In the genomic region with DNA sequence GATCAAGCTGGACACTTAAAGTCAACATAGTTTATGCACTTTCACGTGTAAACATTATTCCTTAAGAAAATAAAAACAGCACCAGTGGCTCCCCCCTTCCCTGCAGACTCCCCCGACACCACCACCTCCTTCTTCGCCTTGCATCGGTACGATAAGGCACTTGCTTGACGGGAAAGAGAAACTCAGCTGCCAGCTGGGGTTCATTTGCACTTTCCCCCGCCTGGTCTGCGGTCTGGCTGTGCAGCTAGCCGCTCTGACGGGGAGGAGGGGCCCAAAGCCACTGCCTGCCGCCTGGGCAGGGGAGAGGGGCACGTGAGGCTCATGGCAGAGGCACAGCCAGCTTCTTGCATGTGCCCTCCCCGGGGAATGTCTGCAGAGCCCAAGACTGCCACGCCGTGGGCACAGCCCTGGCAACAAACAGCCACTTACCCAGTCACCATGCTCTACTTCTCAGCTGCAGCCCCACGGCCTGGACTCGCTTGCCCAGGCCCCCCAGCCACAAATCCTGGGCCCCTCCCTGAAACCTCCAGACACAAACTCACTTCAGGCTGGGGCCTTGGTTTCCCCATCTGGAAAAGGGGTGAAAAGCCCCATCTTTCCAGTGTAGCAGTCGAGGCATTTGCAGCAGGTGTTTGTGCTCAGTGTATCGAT, we compare ENCODE assay signal across 1 cellular context.
A peak's percentile ranks its signal among the peaks of the same experiment; 100 is the strongest.
TF ChIP-seq lines count a peak whose summit lies in the region.

No MANE protein-coding gene starts in this region.

TF ChIP-seq in HepG2, 621 proteins besides CTCF, POLR2A, EP300 and RAD21 (continued from another document and continues in another):
- TF ChIP-seq HMGXB3 (CRISPR knock-in tag; IDR thresholded peaks at IDR 0.05; ENCODE audit: borderline replicate concordance) = no peak
- TF ChIP-seq ZBTB14 (CRISPR knock-in tag; IDR thresholded peaks at IDR 0.05) = no peak
- no peak for TF ChIP-seq ZBTB44 (CRISPR knock-in tag; IDR thresholded peaks at IDR 0.05)
- no peak for TF ChIP-seq PAF1 (CRISPR knock-in tag; IDR thresholded peaks at IDR 0.05)
- TF ChIP-seq ZNF407 (CRISPR knock-in tag; IDR thresholded peaks at IDR 0.05; ENCODE audit: not compliant biosample characterization) = peak; percentile 81
- TF ChIP-seq, protein P1, sequence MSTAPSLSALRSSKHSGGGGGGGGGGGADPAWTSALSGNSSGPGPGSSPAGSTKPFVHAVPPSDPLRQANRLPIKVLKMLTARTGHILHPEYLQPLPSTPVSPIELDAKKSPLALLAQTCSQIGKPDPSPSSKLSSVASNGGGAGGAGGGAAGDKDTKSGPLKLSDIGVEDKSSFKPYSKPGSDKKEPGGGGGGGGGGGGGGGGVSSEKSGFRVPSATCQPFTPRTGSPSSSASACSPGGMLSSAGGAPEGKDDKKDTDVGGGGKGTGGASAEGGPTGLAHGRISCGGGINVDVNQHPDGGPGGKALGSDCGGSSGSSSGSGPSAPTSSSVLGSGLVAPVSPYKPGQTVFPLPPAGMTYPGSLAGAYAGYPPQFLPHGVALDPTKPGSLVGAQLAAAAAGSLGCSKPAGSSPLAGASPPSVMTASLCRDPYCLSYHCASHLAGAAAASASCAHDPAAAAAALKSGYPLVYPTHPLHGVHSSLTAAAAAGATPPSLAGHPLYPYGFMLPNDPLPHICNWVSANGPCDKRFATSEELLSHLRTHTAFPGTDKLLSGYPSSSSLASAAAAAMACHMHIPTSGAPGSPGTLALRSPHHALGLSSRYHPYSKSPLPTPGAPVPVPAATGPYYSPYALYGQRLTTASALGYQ (CRISPR knock-in tag; IDR thresholded peaks at IDR 0.05) = peak; percentile 66; the same call in 1 of the 2 replicates
- peak; percentile 94 for TF ChIP-seq BHLHE40 (IDR thresholded peaks at IDR 0.05; ENCODE audit: low read length)
- peak; percentile 85 for TF ChIP-seq KAT7 (CRISPR knock-in tag; IDR thresholded peaks at IDR 0.05; ENCODE audit: borderline replicate concordance)
- TF ChIP-seq GPBP1L1 (CRISPR knock-in tag; IDR thresholded peaks at IDR 0.05) = no peak
- peak; percentile 68 for TF ChIP-seq HNRNPLL (IDR thresholded peaks at IDR 0.05; ENCODE audit: low read depth, low read length, poor library complexity, severe bottlenecking)
- no peak for TF ChIP-seq ZNF367 (CRISPR knock-in tag; IDR thresholded peaks at IDR 0.05; ENCODE audit: borderline replicate concordance)
- TF ChIP-seq ISL2 (CRISPR knock-in tag; IDR thresholded peaks at IDR 0.05) = 0 out of 2 replicates have a peak, but pooled peaks have one; percentile 57
- TF ChIP-seq RARG (CRISPR knock-in tag; IDR thresholded peaks at IDR 0.05; ENCODE audit: low read depth) = no peak
- TF ChIP-seq MEF2D (CRISPR knock-in tag; IDR thresholded peaks at IDR 0.05) = no peak; the same call in 1 of the 2 replicates
- TF ChIP-seq ZNF777 (CRISPR knock-in tag; IDR thresholded peaks at IDR 0.05) = 0 out of 2 replicates have a peak, but pooled peaks have one; percentile 66
- TF ChIP-seq CBX5 (CRISPR knock-in tag; IDR thresholded peaks at IDR 0.05; ENCODE audit: borderline replicate concordance) = peak; percentile 61; the same call in 1 of the 2 replicates
- peak; percentile 75; the same call in 1 of the 2 replicates for TF ChIP-seq GLI4 (CRISPR knock-in tag; IDR thresholded peaks at IDR 0.05; ENCODE audit: borderline replicate concordance)
- TF ChIP-seq SMC3 (IDR thresholded peaks at IDR 0.05; ENCODE audit: low read length) = no peak
- TF ChIP-seq SMARCC2 (IDR thresholded peaks at IDR 0.05) = no peak
- no peak for TF ChIP-seq CENPBD1 (CRISPR knock-in tag; IDR thresholded peaks at IDR 0.05; ENCODE audit: borderline replicate concordance, low read depth)
- no peak; the same call in 1 of the 2 replicates for TF ChIP-seq MYNN (CRISPR knock-in tag; IDR thresholded peaks at IDR 0.05; ENCODE audit: low read depth)
- no peak; the same call in 1 of the 2 replicates for TF ChIP-seq ZNF776 (CRISPR knock-in tag; IDR thresholded peaks at IDR 0.05)
- no peak for TF ChIP-seq ZNF143 (CRISPR knock-in tag; IDR thresholded peaks at IDR 0.05)
- TF ChIP-seq STAG1 (CRISPR knock-in tag; IDR thresholded peaks at IDR 0.05) = peak; percentile 44
